13 cellular contexts compared by ENCODE assay signal in the genomic region with DNA sequence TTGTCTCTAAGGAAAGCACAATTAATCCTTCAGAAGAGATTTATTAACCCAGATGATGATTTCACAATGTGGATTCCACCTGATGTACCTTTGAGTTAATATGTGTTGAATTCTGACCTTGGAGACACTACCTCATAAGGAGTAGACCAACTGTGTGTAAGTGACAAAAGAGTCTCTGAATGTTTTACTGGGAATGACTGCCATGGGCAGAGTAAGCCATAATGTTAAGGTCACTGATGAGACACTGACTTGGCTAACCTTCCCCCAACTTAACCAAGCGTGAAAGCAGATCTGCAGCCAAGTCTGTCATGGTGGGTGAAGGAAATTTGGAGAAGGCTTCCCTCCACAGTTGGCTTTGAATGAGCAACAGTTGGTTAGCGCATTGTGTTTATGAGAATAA.
DNase-seq lines count a peak whose midpoint lies in the region; ATAC-seq and TF ChIP-seq lines count a peak whose summit lies in the region.
"Had no signal": no experiment of that assay in that cellular context is flagged by ENCODE, and none has a peak within 500 bp of the region (broad histone marks: within the 10 kb centered on the region; RNA-seq: fewer than 3 reads in every experiment).

No MANE protein-coding gene starts in this region.

- DNase-seq in NCI-H446 (lab: John Stamatoyannopoulos, UW) (peak; percentile 58 to 84), epithelial cell of proximal tubule (ENCODE audit: low read depth) (peak; percentile 37), pons (ENCODE audit: low spot score) (peak; percentile 4), NOMO-1 treated with DMSO at 0.1 percent for 48 hours (lab: John Stamatoyannopoulos, UW; ENCODE audit: unreplicated experiment) (no peak), KG1 (lab: John Stamatoyannopoulos, UW) (no peak)
- DNase-seq: BE2C; CD4-positive, alpha-beta memory T cell; DMS153; DND-41; GDM1; HCEC 1CT had no signal

- ATAC-seq in GM18909 (IDR thresholded peaks at IDR 0.05; ENCODE audit: poor library complexity, unreplicated experiment) = no peak
- ATAC-seq: A549 had no signal

- TF ChIP-seq CTCF in epithelial cell of proximal tubule (conservative IDR thresholded peaks at IDR 0.05; ENCODE audit: low read depth, low read length) = no peak

- H3K4me3 ChIP-seq in epithelial cell of proximal tubule (ENCODE audit: low read depth, low read length) = no peak overlapping the region
- H3K4me3 ChIP-seq: A549 had no signal

Comparison
In these comparisons a context has a peak if more than half of its experiments do, and no peak if none do; other contexts are left out.
1. DNase-seq: peak in NCI-H446 (2 of 2), epithelial cell of proximal tubule (single experiment) and pons (single experiment); none in NOMO-1 treated with DMSO at 0.1 percent for 48 hours (single experiment) and KG1 (single experiment).